In genomic region chr12:119659289-119659897, GRCh38 we compare ENCODE assay signal across 8 cellular contexts. TPM values are rescaled to one million over a fixed set of nuclear protein-coding genes. Genes with fewer than 3 reads are reported as not detected.
DNase-seq lines count a peak whose midpoint lies in the region; ATAC-seq, FAIRE-seq and TF ChIP-seq lines count a peak whose summit lies in the region.

No MANE protein-coding gene starts in this region.

- no peaks in the 10 kb centered on the region for H3K36me3 ChIP-seq in CD4-positive, CD25-positive, alpha-beta regulatory T cell (ENCODE audit: control insufficient read depth, insufficient read depth, low read length)
- H3K36me3 ChIP-seq in small intestine (ENCODE audit: control insufficient read depth in 2 of 2, insufficient read depth in 2 of 2, low read length in 2 of 2): no peaks in the 10 kb centered on the region

- H3K4me1 Mint-ChIP-seq in CD4-positive, CD25-positive, alpha-beta regulatory T cell: no peaks in the 10 kb centered on the region
- peaks cover 6% of the 10 kb centered on the region for H3K4me1 Mint-ChIP-seq in activated CD4-positive, alpha-beta memory T cell treated with anti-CD3 and anti-CD28 coated beads for 36 hours (ENCODE audit: low read depth)

- intact Hi-C loops in activated CD4-positive, alpha-beta memory T cell treated with anti-CD3 and anti-CD28 coated beads for 36 hours (cut with micrococcal nuclease): no loop called here

- CTCF ChIA-PET in activated CD4-positive, alpha-beta memory T cell treated with anti-CD3 and anti-CD28 coated beads for 36 hours (lab: Charles Lee): interaction anchor here (1.0 to 2.2 kb wide), 4 partner anchors 8 to 215 kb away, joined by 3 to 9 read pairs (median 4); partner anchors contain the start of gene PRKAB1

- H3K27me3 ChIP-seq in CD4-positive, CD25-positive, alpha-beta regulatory T cell (ENCODE audit: control insufficient read depth, insufficient read depth, low read length): peaks cover 3% of the 10 kb centered on the region
- no peaks in the 10 kb centered on the region for H3K27me3 ChIP-seq in small intestine (ENCODE audit: control insufficient read depth in 2 of 2, insufficient read depth in 2 of 2, low read length in 2 of 2)

- WGBS in small intestine, 3 donors: 44 to 52% (median 47%) methylated on average over 6 of the region's 6 CpGs

- POLR2A ChIA-PET in activated CD4-positive, alpha-beta memory T cell treated with anti-CD3 and anti-CD28 coated beads for 36 hours (lab: Charles Lee): no interaction called here

- H3K27me3 Mint-ChIP-seq in CD4-positive, CD25-positive, alpha-beta regulatory T cell: peaks cover 25% of the 10 kb centered on the region
- H3K27me3 Mint-ChIP-seq in activated CD4-positive, alpha-beta memory T cell treated with anti-CD3 and anti-CD28 coated beads for 36 hours: no peaks in the 10 kb centered on the region

- DNase-seq in CD4-positive, CD25-positive, alpha-beta regulatory T cell: peak; percentile 36 to 55 (median 49)
- DNase-seq in NCI-H1694 treated with DMSO at 0.1 percent for 48 hours (lab: John Stamatoyannopoulos, UW) (peak; percentile 30), fibroblast of pulmonary artery (ENCODE audit: low read depth) (peak; percentile 45), small intestine (peak; percentile 51), NK-92 (lab: John Stamatoyannopoulos, UW; ENCODE audit: unreplicated experiment) (no peak)
- peak; percentile 57 for DNase-seq in activated CD4-positive, alpha-beta memory T cell treated with anti-CD3 and anti-CD28 coated beads for 36 hours

- H3K4me1 ChIP-seq in CD4-positive, CD25-positive, alpha-beta regulatory T cell (ENCODE audit: control insufficient read depth, insufficient read depth, low read length, poor library complexity, severe bottlenecking): no peaks in the 10 kb centered on the region
- no peaks in the 10 kb centered on the region for H3K4me1 ChIP-seq in small intestine (ENCODE audit: control insufficient read depth in 2 of 2, insufficient read depth in 1 of 2, low read depth in 1 of 2, low read length in 1 of 2)

- H3K4me3 Mint-ChIP-seq in CD4-positive, CD25-positive, alpha-beta regulatory T cell: no peak overlapping the region
- H3K4me3 Mint-ChIP-seq in activated CD4-positive, alpha-beta memory T cell treated with anti-CD3 and anti-CD28 coated beads for 36 hours: no peak overlapping the region

- no peak overlapping the region for H3K4me3 ChIP-seq in CD4-positive, CD25-positive, alpha-beta regulatory T cell (ENCODE audit: low read depth, low read length)
- H3K4me3 ChIP-seq in fibroblast of pulmonary artery (replicated peaks; ENCODE audit: low read depth, low read length): no peak overlapping the region
- H3K4me3 ChIP-seq in small intestine (ENCODE audit: low read depth in 1 of 2, low read length in 2 of 2): no peak overlapping the region

- ATAC-seq in CD4-positive, CD25-positive, alpha-beta regulatory T cell (ENCODE audit: low read depth in 2 of 2): peak in 1 of 2 donors; percentile 63
- ATAC-seq in GM18907 (IDR thresholded peaks at IDR 0.05; ENCODE audit: unreplicated experiment) (peak; percentile 51), HG03045 (IDR thresholded peaks at IDR 0.05; ENCODE audit: unreplicated experiment) (no peak)

- no peak overlapping the region for H3K27ac ChIP-seq in CD4-positive, CD25-positive, alpha-beta regulatory T cell (ENCODE audit: insufficient read depth, low read length, poor library complexity, severe bottlenecking)
- peak overlapping the region in 1 of 2 donors; percentile 9 for H3K27ac ChIP-seq in small intestine (ENCODE audit: low read depth in 1 of 2, low read length in 1 of 2)

- peak; percentile 96 for TF ChIP-seq CTCF in fibroblast of pulmonary artery (IDR thresholded peaks at IDR 0.05; ENCODE audit: low read length, missing control alignments)

- no peaks in the 10 kb centered on the region for H3K9me3 ChIP-seq in CD4-positive, CD25-positive, alpha-beta regulatory T cell (ENCODE audit: control insufficient read depth in 2 of 2, low read length in 2 of 2)
- H3K9me3 ChIP-seq in small intestine (ENCODE audit: control insufficient read depth, low read depth): no peaks in the 10 kb centered on the region

- H3K27ac Mint-ChIP-seq in CD4-positive, CD25-positive, alpha-beta regulatory T cell: no peak overlapping the region
- no peak overlapping the region for H3K27ac Mint-ChIP-seq in activated CD4-positive, alpha-beta memory T cell treated with anti-CD3 and anti-CD28 coated beads for 36 hours

- peaks cover 0 to 3% (median 0%) of the 10 kb centered on the region in 7 donors for H3K9me3 Mint-ChIP-seq in CD4-positive, CD25-positive, alpha-beta regulatory T cell
- peaks cover 1% of the 10 kb centered on the region for H3K9me3 Mint-ChIP-seq in activated CD4-positive, alpha-beta memory T cell treated with anti-CD3 and anti-CD28 coated beads for 36 hours

- no peaks in the 10 kb centered on the region for H3K36me3 Mint-ChIP-seq in CD4-positive, CD25-positive, alpha-beta regulatory T cell
- no peaks in the 10 kb centered on the region for H3K36me3 Mint-ChIP-seq in activated CD4-positive, alpha-beta memory T cell treated with anti-CD3 and anti-CD28 coated beads for 36 hours

- no peak for FAIRE-seq in small intestine (lab: Jason Lieb, UNC)

RNA-seq across cellular contexts. Expression of gene PRKAB1, which starts 8.5 kb away (rescaled TPM):
- total RNA-seq in CD4-positive, CD25-positive, alpha-beta regulatory T cell: 23.5 TPM
- 10 to 100 TPM; 40.9 to 66.2 (median 51.5) TPM for polyA plus RNA-seq in CD4-positive, CD25-positive, alpha-beta regulatory T cell
- total RNA-seq in activated CD4-positive, alpha-beta memory T cell treated with anti-CD3 and anti-CD28 coated beads for 36 hours: 10 to 100 TPM; 27.3 to 29.3 TPM
- 10 to 100 TPM; 32.3 to 70.2 (median 66.7) TPM for polyA plus RNA-seq in small intestine
